13 cellular contexts compared by ENCODE assay signal in the genomic region with DNA sequence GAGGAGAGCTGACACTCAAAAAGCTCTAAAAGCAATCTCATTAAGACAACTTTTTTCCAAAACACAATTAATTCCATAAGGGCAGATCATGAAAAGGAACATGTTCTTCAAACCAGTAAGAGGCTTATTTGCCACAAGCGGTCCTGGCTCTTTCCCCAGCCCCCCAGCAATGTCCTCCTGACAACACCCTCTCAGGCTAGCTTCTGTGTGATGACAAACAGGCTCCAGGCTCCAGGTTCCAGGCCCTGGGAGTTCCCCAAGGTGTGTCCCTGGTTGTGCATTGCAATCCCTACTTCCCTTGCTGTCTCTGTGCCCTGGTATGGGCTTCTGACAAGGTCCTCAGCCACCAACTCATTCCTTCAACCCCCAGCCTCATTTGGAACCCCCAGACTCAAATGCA.
"Had no signal": no experiment of that assay in that cellular context is flagged by ENCODE, and none has a peak within 500 bp of the region (broad histone marks: within the 10 kb centered on the region; RNA-seq: fewer than 3 reads in every experiment).

No MANE protein-coding gene starts in this region.

- DNase-seq: activated CD4-positive, alpha-beta T cell treated with anti-CD3 and anti-CD28 coated beads, Interleukin-2, amount 50 U/mL, for 48 hours; caudate nucleus; effector CD4-positive, alpha-beta T cell; gastrocnemius medialis; heart right ventricle; islet precursor cell; left lung; ovary; stimulated activated CD4-positive, alpha-beta T cell treated with anti-CD3 and anti-CD28 coated beads, Interleukin-2, amount 100 ng/mL, for 48 hours; stimulated activated naive CD8-positive, alpha-beta T cell treated with anti-CD3 and anti-CD28 coated beads, Interleukin-15, amount 100 ng/mL, for 72 hours had no signal

- H3K27me3 ChIP-seq: gastrocnemius medialis, heart right ventricle, left lung, ovary had no signal

- H3K4me3 ChIP-seq: coronary artery, gastrocnemius medialis, heart right ventricle, left lung, ovary, thoracic aorta had no signal

- H3K27ac ChIP-seq: coronary artery, gastrocnemius medialis, heart right ventricle, left lung, ovary, thoracic aorta had no signal

- ATAC-seq: activated CD4-positive, CD25-positive, alpha-beta regulatory T cell treated with anti-CD3 and anti-CD28 coated beads, Interleukin-2, amount 50 U/mL, for 24 hours; gastrocnemius medialis; left lung; stimulated activated naive CD8-positive, alpha-beta T cell treated with anti-CD3 and anti-CD28 coated beads, Interleukin-15, amount 100 ng/mL, for 72 hours had no signal

- H3K9me3 ChIP-seq: gastrocnemius medialis, left lung, ovary had no signal

- H3K36me3 ChIP-seq: gastrocnemius medialis, ovary, thoracic aorta had no signal
